Comparison of ENCODE assay signal across 20 cellular contexts in genomic region chr1:98398092-98398491, GRCh38.
"Had no signal": no experiment of that assay in that cellular context is flagged by ENCODE, and none has a peak within 500 bp of the region (broad histone marks: within the 10 kb centered on the region; RNA-seq: fewer than 3 reads in every experiment).

No MANE protein-coding gene starts in this region.

- ATAC-seq: activated CD8-positive, alpha-beta T cell treated with anti-CD3 and anti-CD28 coated beads, Interleukin-2, amount 10 ng/mL, durations not matched to agents 7 days and 5 days; foreskin keratinocyte; naive thymus-derived CD8-positive, alpha-beta T cell; right cardiac atrium; WTC11 had no signal

- H3K27me3 Mint-ChIP-seq: activated naive CD8-positive, alpha-beta T cell treated with anti-CD3 and anti-CD28 coated beads for 36 hours; memory B cell; progenitor cell of endocrine pancreas had no signal

- H3K9me3 Mint-ChIP-seq: activated naive CD8-positive, alpha-beta T cell treated with anti-CD3 and anti-CD28 coated beads for 36 hours; memory B cell; WTC11 had no signal

- H3K27ac Mint-ChIP-seq: activated CD8-positive, alpha-beta T cell treated with anti-CD3 and anti-CD28 coated beads, Interleukin-2, amount 10 ng/mL, durations not matched to agents 7 days and 5 days; activated naive CD8-positive, alpha-beta T cell treated with anti-CD3 and anti-CD28 coated beads for 36 hours; memory B cell; naive thymus-derived CD8-positive, alpha-beta T cell; progenitor cell of endocrine pancreas; WTC11 had no signal

- H3K4me3 Mint-ChIP-seq: activated CD8-positive, alpha-beta T cell treated with anti-CD3 and anti-CD28 coated beads, Interleukin-2, amount 10 ng/mL, durations not matched to agents 7 days and 5 days; activated naive CD8-positive, alpha-beta T cell treated with anti-CD3 and anti-CD28 coated beads for 36 hours; memory B cell; naive thymus-derived CD8-positive, alpha-beta T cell; WTC11 had no signal

- H3K36me3 Mint-ChIP-seq: activated naive CD8-positive, alpha-beta T cell treated with anti-CD3 and anti-CD28 coated beads for 36 hours; memory B cell; naive thymus-derived CD8-positive, alpha-beta T cell; WTC11 had no signal

- H3K4me1 Mint-ChIP-seq: activated naive CD8-positive, alpha-beta T cell treated with anti-CD3 and anti-CD28 coated beads for 36 hours; memory B cell; WTC11 had no signal

- DNase-seq: activated CD4-positive, alpha-beta T cell treated with anti-CD3 and anti-CD28 coated beads for 4 hours; activated CD8-positive, alpha-beta T cell treated with anti-CD3 and anti-CD28 coated beads, Interleukin-2, amount 10 ng/mL, durations not matched to agents 7 days and 5 days; activated naive CD8-positive, alpha-beta T cell treated with anti-CD3 and anti-CD28 coated beads for 36 hours; amygdala; brain microvascular endothelial cell; cortex of kidney; effector CD8-positive, alpha-beta T cell; foreskin keratinocyte; glutamatergic neuron; hypothalamus; left ventricle myocardium inferior; naive thymus-derived CD8-positive, alpha-beta T cell; right cardiac atrium; stimulated activated CD4-positive, alpha-beta T cell treated with anti-CD3 and anti-CD28 coated beads, Interleukin-15, amount 100 ng/mL, for 24 hours; stimulated activated CD4-positive, alpha-beta T cell treated with anti-CD3 and anti-CD28 coated beads, Interleukin-4, amount 100 ng/mL, for 1 hour; stimulated activated naive CD4-positive, alpha-beta T cell; tibial artery had no signal
